In genomic region chr16:87316923-87317765, GRCh38 we compare ENCODE assay signal across 8 cellular contexts. TPM values are rescaled to one million over a fixed set of nuclear protein-coding genes. Genes with fewer than 3 reads are reported as not detected.
DNase-seq lines count a peak whose midpoint lies in the region; ATAC-seq and TF ChIP-seq lines count a peak whose summit lies in the region.

C16orf95 (minus strand) TSS chr16:87317392; CDS start chr16:87317242, 150 bp downstream.

- WGBS in hepatocyte (ENCODE audit: low lambda C conversion rate, missing lambda C conversion rate): 1% methylated on average over 50 of the region's 65 CpGs

- ATAC-seq in GM18511 (IDR thresholded peaks at IDR 0.05; ENCODE audit: unreplicated experiment): peak; percentile 96
- ATAC-seq in HG03025 (IDR thresholded peaks at IDR 0.05; ENCODE audit: low FRiP score, unreplicated experiment): peak; percentile 82

- H3K36me3 ChIP-seq in hepatocyte (replicated peaks; ENCODE audit: insufficient read depth, low read depth): no peaks in the 10 kb centered on the region

- no peaks in the 10 kb centered on the region for H3K4me1 ChIP-seq in hepatocyte (ENCODE audit: insufficient read depth)

- in situ Hi-C loops in astrocyte of the cerebellum (cut with HindIII; ENCODE audit: low sequenced_read_pairs): no loop called here

- peaks cover 21% of the 10 kb centered on the region for H3K79me2 ChIP-seq in hepatocyte

- DNase-seq in NCI-H2029 (lab: John Stamatoyannopoulos, UW): peak; percentile 79
- DNase-seq in T-helper 9 cell: peak; percentile 97
- DNase-seq in astrocyte of the cerebellum (ENCODE audit: low read depth): peak; percentile 89
- DNase-seq in hepatocyte (ENCODE audit: low spot score): peak; percentile 97
- DNase-seq in renal cortical epithelial cell (ENCODE audit: low read depth): peak; percentile 82

- no peaks in the 10 kb centered on the region for H3K9me3 ChIP-seq in hepatocyte (ENCODE audit: low read depth)

- peak within 1 kb of the TSS; percentile 88 for H3K4me2 ChIP-seq in hepatocyte

- H3K27me3 ChIP-seq in hepatocyte: no peaks in the 10 kb centered on the region

- H3K27ac ChIP-seq in 22Rv1 (peak within 1 kb of the TSS; percentile 87), hepatocyte (peak within 1 kb of the TSS; percentile 96)

- H3K4me3 ChIP-seq in astrocyte of the cerebellum (ENCODE audit: low read depth, low read length): peak within 1 kb of the TSS; percentile 94
- peak within 1 kb of the TSS; percentile 85 for H3K4me3 ChIP-seq in hepatocyte

- H2AFZ ChIP-seq in hepatocyte: peak within 1 kb of the TSS; percentile 91

- no peaks in the 10 kb centered on the region for H4K20me1 ChIP-seq in hepatocyte (ENCODE audit: insufficient read depth, poor library complexity, severe bottlenecking)

- H3K9me2 ChIP-seq in hepatocyte (replicated peaks; ENCODE audit: insufficient read depth): no peaks in the 10 kb centered on the region

- TF ChIP-seq CTCF in 22Rv1 (IDR thresholded peaks at IDR 0.05): peak; percentile 83
- TF ChIP-seq CTCF in astrocyte of the cerebellum (IDR thresholded peaks at IDR 0.05; ENCODE audit: low read depth, low read length, missing control alignments): peak; percentile 60
- peak; percentile 57 for TF ChIP-seq CTCF in hepatocyte (IDR thresholded peaks at IDR 0.05; ENCODE audit: poor library complexity)

RNA-seq across cellular contexts. Expression of gene C16orf95, which starts in this region (rescaled TPM):
- total RNA-seq in hepatocyte (3.9 and 4.7 TPM in 2 replicates), renal cortical epithelial cell (3.4 and 3.8 TPM in 2 replicates)
- polyA plus RNA-seq in hepatocyte: 6.6 and 10.6 TPM in 2 replicates

Comparison
In these comparisons a context has a peak if more than half of its experiments do, and no peak if none do; other contexts are left out.
1. Peak in every context shown above with its lines: DNase-seq, ATAC-seq, H3K4me3 ChIP-seq and H3K27ac ChIP-seq.